In genomic region chr12:113781415-113782198, GRCh38 we compare ENCODE assay signal across 22 cellular contexts.
A peak's percentile ranks its signal among the peaks of the same experiment; 100 is the strongest.
DNase-seq lines count a peak whose midpoint lies in the region; ATAC-seq, FAIRE-seq and TF ChIP-seq lines count a peak whose summit lies in the region.
"Had no signal": no experiment of that assay in that cellular context is flagged by ENCODE, and none has a peak within 500 bp of the region (broad histone marks: within the 10 kb centered on the region; RNA-seq: fewer than 3 reads in every experiment).

No MANE protein-coding gene starts in this region.

- TF ChIP-seq EP300 in upper lobe of left lung (IDR thresholded peaks at IDR 0.05), result no peak

- FAIRE-seq in GM12891 (lab: Jason Lieb, UNC), result no peak
- FAIRE-seq: G401.6 had no signal

- no peaks in the 10 kb centered on the region for H3K36me3 ChIP-seq in upper lobe of left lung
- H3K36me3 ChIP-seq: ascending aorta, esophagus muscularis mucosa, Peyer's patch, spleen, upper lobe of right lung had no signal

- WGBS in upper lobe of left lung, 2 donors, result 57 to 63% methylated on average over 10 of the region's 10 CpGs

- H3K27me3 ChIP-seq in upper lobe of left lung, result peaks cover 0 to 4% (median 0%) of the 10 kb centered on the region in 4 donors
- H3K27me3 ChIP-seq: ascending aorta, Peyer's patch had no signal

- peak; percentile 56 for DNase-seq in DMS53 (lab: John Stamatoyannopoulos, UW)
- DNase-seq in DMS53 treated with DMSO at 0.1 percent for 48 hours (lab: John Stamatoyannopoulos, UW; ENCODE audit: unreplicated experiment), result no peak
- DNase-seq in M059J (ENCODE audit: low read depth), result peak; percentile 48
- peak; percentile 54 to 63 for DNase-seq in cardiac fibroblast (ENCODE audit: low read depth in 2 of 2)
- DNase-seq in lung microvascular endothelial cell (ENCODE audit: low read depth in 2 of 2), result peak; percentile 53 to 82
- no peak for DNase-seq in GM12891 (ENCODE audit: insufficient read length, low spot score)
- DNase-seq in upper lobe of left lung, result no peak
- no peak for DNase-seq in COLO668 (lab: John Stamatoyannopoulos, UW; ENCODE audit: unreplicated experiment)
- DNase-seq: activated effector memory CD4-positive, alpha-beta T cell treated with Interleukin-2 at 50 U/mL for 16 hours; CD4-positive, alpha-beta memory T cell; left ventricle myocardium superior; naive thymus-derived CD4-positive, alpha-beta T cell; NCI-H2029 treated with DMSO at 0.1 percent for 48 hours; NCI-H526; Peyer's patch; spleen; stimulated activated naive B cell treated with anti-CD40 and anti-IgM and Interleukin-4, amounts not matched to agents 10 μg/mL and 1 μg/mL and 100 μg/mL, for 72 hours; upper lobe of right lung had no signal

- no peak for TF ChIP-seq CTCF in cardiac fibroblast (IDR thresholded peaks at IDR 0.05; ENCODE audit: low read depth, low read length)
- TF ChIP-seq CTCF in upper lobe of left lung (IDR thresholded peaks at IDR 0.05), result no peak

- no peak overlapping the region for H3K4me3 ChIP-seq in cardiac fibroblast (replicated peaks in 1 of 2; ENCODE audit: low read depth in 2 of 2, low read length in 2 of 2)
- H3K4me3 ChIP-seq in upper lobe of left lung, result no peak overlapping the region
- H3K4me3 ChIP-seq: ascending aorta, esophagus muscularis mucosa, Peyer's patch, spleen, upper lobe of right lung had no signal

- peaks cover 0 to 3% (median 0%) of the 10 kb centered on the region in 4 donors for H3K9me3 ChIP-seq in upper lobe of left lung
- H3K9me3 ChIP-seq: ascending aorta, Peyer's patch, spleen, upper lobe of right lung had no signal

- H3K27ac ChIP-seq in upper lobe of left lung, result no peak overlapping the region
- H3K27ac ChIP-seq: ascending aorta, esophagus muscularis mucosa, spleen, upper lobe of right lung, VCaP had no signal

- no peak for ATAC-seq in upper lobe of left lung (ENCODE audit: low FRiP score in 2 of 2)
- ATAC-seq: left ventricle myocardium superior; naive thymus-derived CD4-positive, alpha-beta T cell; stimulated activated naive B cell treated with anti-CD40 and anti-IgM and Interleukin-4, amounts not matched to agents 10 μg/mL and 1 μg/mL and 100 μg/mL, for 72 hours; upper lobe of right lung had no signal

- no peak for TF ChIP-seq POLR2A in GM12891 (IDR thresholded peaks at IDR 0.05; ENCODE audit: low read depth, low read length)
- no peak for TF ChIP-seq POLR2A in upper lobe of left lung (IDR thresholded peaks at IDR 0.05)

- no peaks in the 10 kb centered on the region for H3K4me1 ChIP-seq in upper lobe of left lung
- H3K4me1 ChIP-seq: ascending aorta, Peyer's patch, spleen, upper lobe of right lung had no signal

TF ChIP-seq in GM12891, 5 proteins besides CTCF, POLR2A, EP300 and RAD21:
- TF ChIP-seq POLR2AphosphoS5 (IDR thresholded peaks at IDR 0.05; ENCODE audit: low read depth, low read length) (no peak), TAF1 (IDR thresholded peaks at IDR 0.05; ENCODE audit: low read depth, low read length) (no peak), SPI1 (IDR thresholded peaks at IDR 0.05; ENCODE audit: low read depth, low read length) (no peak), PAX5 (IDR thresholded peaks at IDR 0.05; ENCODE audit: insufficient read depth, low read length, severe bottlenecking) (no peak), POU2F2 (IDR thresholded peaks at IDR 0.05; ENCODE audit: low read depth, low read length) (no peak)

Comparison
In these comparisons a context has a peak if more than half of its experiments do, and no peak if none do; other contexts are left out.
1. DNase-seq: peak in DMS53 (single experiment), M059J (single experiment), cardiac fibroblast (2 of 2) and lung microvascular endothelial cell (2 of 2); none in DMS53 treated with DMSO at 0.1 percent for 48 hours (single experiment), GM12891 (single experiment), upper lobe of left lung (0 of 2) and COLO668 (single experiment).